In genomic region chr12:53575502-53576264, GRCh38 we compare ENCODE assay signal across 10 cellular contexts. TPM values are rescaled to one million over a fixed set of nuclear protein-coding genes. Genes with fewer than 3 reads are reported as not detected.
A peak's percentile ranks its signal among the peaks of the same experiment; 100 is the strongest.
DNase-seq lines count a peak whose midpoint lies in the region; ATAC-seq and TF ChIP-seq lines count a peak whose summit lies in the region.
"Had no signal": no experiment of that assay in that cellular context is flagged by ENCODE, and none has a peak within 500 bp of the region (broad histone marks: within the 10 kb centered on the region; RNA-seq: fewer than 3 reads in every experiment).

No MANE protein-coding gene starts in this region.

- TF ChIP-seq POLR2A in spleen (IDR thresholded peaks at IDR 0.05), result no peak

- H3K9me3 ChIP-seq in spleen, result no peaks in the 10 kb centered on the region

- H3K4me3 Mint-ChIP-seq in activated T-cell treated with anti-CD3 and anti-CD28 coated beads, Interleukin-2, amount 50 U/mL, for 24 hours, result no peak overlapping the region
- H3K4me3 Mint-ChIP-seq in activated CD8-positive, alpha-beta memory T cell treated with anti-CD3 and anti-CD28 coated beads, Interleukin-2, amount 10 ng/mL, durations not matched to agents 7 days and 5 days, result no peak overlapping the region
- H3K4me3 Mint-ChIP-seq: B cell had no signal

- peaks cover 0 to 68% (median 20%) of the 10 kb centered on the region in 6 donors for H3K4me1 ChIP-seq in spleen

- no peak for ATAC-seq in activated CD8-positive, alpha-beta memory T cell treated with anti-CD3 and anti-CD28 coated beads, Interleukin-2, amount 10 ng/mL, durations not matched to agents 7 days and 5 days

- peaks cover 30% of the 10 kb centered on the region for H3K36me3 Mint-ChIP-seq in activated T-cell treated with anti-CD3 and anti-CD28 coated beads, Interleukin-2, amount 50 U/mL, for 24 hours (ENCODE audit: low read depth)
- peaks cover 17% of the 10 kb centered on the region for H3K36me3 Mint-ChIP-seq in activated CD8-positive, alpha-beta memory T cell treated with anti-CD3 and anti-CD28 coated beads, Interleukin-2, amount 10 ng/mL, durations not matched to agents 7 days and 5 days

- H3K4me3 ChIP-seq in spleen, result no peak overlapping the region

- 56 to 83% (median 66%) methylated on average over 3 of the region's 3 CpGs for WGBS in spleen, 5 donors

- no peaks in the 10 kb centered on the region for H3K9me3 Mint-ChIP-seq in activated T-cell treated with anti-CD3 and anti-CD28 coated beads, Interleukin-2, amount 50 U/mL, for 24 hours
- H3K9me3 Mint-ChIP-seq in activated CD8-positive, alpha-beta memory T cell treated with anti-CD3 and anti-CD28 coated beads, Interleukin-2, amount 10 ng/mL, durations not matched to agents 7 days and 5 days (ENCODE audit: low read depth), result no peaks in the 10 kb centered on the region

- H3K27ac ChIP-seq in spleen, result peak overlapping the region in 6 of 8 donors; percentile 2 to 75 (median 55)

- peak overlapping the region; percentile 3 for H3K27ac Mint-ChIP-seq in activated T-cell treated with anti-CD3 and anti-CD28 coated beads, Interleukin-2, amount 50 U/mL, for 24 hours
- H3K27ac Mint-ChIP-seq in activated CD8-positive, alpha-beta memory T cell treated with anti-CD3 and anti-CD28 coated beads, Interleukin-2, amount 10 ng/mL, durations not matched to agents 7 days and 5 days, result no peak overlapping the region
- H3K27ac Mint-ChIP-seq: B cell had no signal

- intact Hi-C loops in spleen (cut with DNase I; ENCODE audit: low total_unique reads), result no loop called here

- peaks cover 0 to 40% (median 0%) of the 10 kb centered on the region in 6 donors for H3K36me3 ChIP-seq in spleen

- TF ChIP-seq CTCF in spleen (IDR thresholded peaks at IDR 0.05 in 8 of 11, conservative IDR thresholded peaks at IDR 0.05 in 3 of 11), result no peak

- no peaks in the 10 kb centered on the region for H3K27me3 ChIP-seq in spleen (replicated peaks in 1 of 7)

- no peak for DNase-seq in activated T-cell treated with anti-CD3 and anti-CD28 coated beads, Interleukin-2, amount 50 U/mL, for 24 hours
- DNase-seq in activated T-cell treated with anti-CD3 and anti-CD28 coated beads for 4 hours, result no peak
- DNase-seq in SIG-M5 treated with dmso at 0.1 percent for 504 hours (lab: John Stamatoyannopoulos, UW; ENCODE audit: unreplicated experiment), result peak; percentile 78
- peak; percentile 64 for DNase-seq in fibroblast of peridontal ligament (ENCODE audit: extremely low read depth)
- no peak for DNase-seq in spleen
- no peak for DNase-seq in activated CD8-positive, alpha-beta memory T cell treated with anti-CD3 and anti-CD28 coated beads, Interleukin-2, amount 10 ng/mL, durations not matched to agents 7 days and 5 days
- DNase-seq in NCI-H345 (lab: John Stamatoyannopoulos, UW), result no peak
- DNase-seq in NCI-H128 (lab: John Stamatoyannopoulos, UW; ENCODE audit: unreplicated experiment), result no peak
- DNase-seq: NCI-H1105 treated with DMSO at 0.1 percent for 48 hours had no signal

- no peaks in the 10 kb centered on the region for H3K27me3 Mint-ChIP-seq in activated T-cell treated with anti-CD3 and anti-CD28 coated beads, Interleukin-2, amount 50 U/mL, for 24 hours
- no peaks in the 10 kb centered on the region for H3K27me3 Mint-ChIP-seq in activated CD8-positive, alpha-beta memory T cell treated with anti-CD3 and anti-CD28 coated beads, Interleukin-2, amount 10 ng/mL, durations not matched to agents 7 days and 5 days
- H3K27me3 Mint-ChIP-seq: B cell had no signal

- CTCF ChIA-PET in activated CD8-positive, alpha-beta memory T cell treated with anti-CD3 and anti-CD28 coated beads, Interleukin-2, amount 10 ng/mL, durations not matched to agents 7 days and 5 days (lab: Charles Lee), result interaction anchor here (0.6 kb wide), 1 partner anchor 644 kb away, joined by 4 read pairs; no protein-coding TSS in a partner anchor

- peaks cover 38% of the 10 kb centered on the region for H3K4me1 Mint-ChIP-seq in activated T-cell treated with anti-CD3 and anti-CD28 coated beads, Interleukin-2, amount 50 U/mL, for 24 hours (ENCODE audit: low read depth)
- peaks cover 52% of the 10 kb centered on the region for H3K4me1 Mint-ChIP-seq in activated CD8-positive, alpha-beta memory T cell treated with anti-CD3 and anti-CD28 coated beads, Interleukin-2, amount 10 ng/mL, durations not matched to agents 7 days and 5 days

RNA-seq across cellular contexts. Expression of gene ATF7, which starts 50.5 kb away (rescaled TPM):
- 10 to 100 TPM; 30.0 to 52.8 (median 47.6) TPM for total RNA-seq in spleen
- 10 to 100 TPM in 1 of 3 donors, 1 to 10 TPM in 2; 6.5 to 12.1 (median 8.5) TPM for polyA plus RNA-seq in spleen
- 10 to 100 TPM; 24.6 to 33.8 TPM for total RNA-seq in activated CD8-positive, alpha-beta memory T cell treated with anti-CD3 and anti-CD28 coated beads, Interleukin-2, amount 10 ng/mL, durations not matched to agents 7 days and 5 days

Comparison
In these comparisons a context has a peak if more than half of its experiments do, and no peak if none do; other contexts are left out.
1. DNase-seq: peak in SIG-M5 treated with dmso at 0.1 percent for 504 hours (single experiment) and fibroblast of peridontal ligament (single experiment); none in activated T-cell treated with anti-CD3 and anti-CD28 coated beads, Interleukin-2, amount 50 U/mL, for 24 hours (single experiment), activated T-cell treated with anti-CD3 and anti-CD28 coated beads for 4 hours (single experiment), spleen (single experiment), activated CD8-positive, alpha-beta memory T cell treated with anti-CD3 and anti-CD28 coated beads, Interleukin-2, amount 10 ng/mL, durations not matched to agents 7 days and 5 days (single experiment), NCI-H345 (single experiment) and NCI-H128 (single experiment).